23 cellular contexts compared by ENCODE assay signal in genomic region chr10:3427316-3427715, GRCh38.
DNase-seq lines count a peak whose midpoint lies in the region; ATAC-seq and TF ChIP-seq lines count a peak whose summit lies in the region.
"Had no signal": no experiment of that assay in that cellular context is flagged by ENCODE, and none has a peak within 500 bp of the region (broad histone marks: within the 10 kb centered on the region; RNA-seq: fewer than 3 reads in every experiment).

No MANE protein-coding gene starts in this region.

- H3K4me2 ChIP-seq in PC-9 (0 out of 2 replicates have a peak overlapping the region, but pooled peaks have one; percentile 73), skeletal muscle satellite cell (ENCODE audit: low read length) (peak overlapping the region; percentile 40)

- no peak for TF ChIP-seq CTCF in PC-9 (conservative IDR thresholded peaks at IDR 0.05)
- TF ChIP-seq CTCF in fibroblast of villous mesenchyme (IDR thresholded peaks at IDR 0.05; ENCODE audit: insufficient read depth, low read depth, low read length), result no peak

- H3K4me1 ChIP-seq in PC-9 (replicated peaks; ENCODE audit: insufficient read depth), result peaks cover 39% of the 10 kb centered on the region
- peaks cover 42% of the 10 kb centered on the region for H3K4me1 ChIP-seq in skeletal muscle satellite cell (ENCODE audit: control insufficient read depth, insufficient read depth, low read length)
- H3K4me1 ChIP-seq: SJCRH30 had no signal

- no peak overlapping the region for H3K4me3 ChIP-seq in PC-9
- no peak overlapping the region for H3K4me3 ChIP-seq in fibroblast of villous mesenchyme (ENCODE audit: low read depth, low read length)
- H3K4me3 ChIP-seq in skeletal muscle satellite cell (ENCODE audit: low read length), result no peak overlapping the region
- H3K4me3 ChIP-seq: breast epithelium, SJCRH30, upper lobe of left lung had no signal

- ATAC-seq in GM21360 (IDR thresholded peaks at IDR 0.05; ENCODE audit: unreplicated experiment), result no peak

- H3K27me3 ChIP-seq in PC-9 (ENCODE audit: insufficient read depth, low read depth) (no peaks in the 10 kb centered on the region), skeletal muscle satellite cell (ENCODE audit: control insufficient read depth, insufficient read depth, low read length) (no peaks in the 10 kb centered on the region)
- H3K27me3 ChIP-seq: breast epithelium, SJCRH30, upper lobe of left lung had no signal

- POLR2A ChIA-PET in PC-9 (lab: Charles Lee; ENCODE audit: unreplicated experiment), result no interaction called here

- H2AFZ ChIP-seq in PC-9, result no peak overlapping the region

- intact Hi-C loops in PC-9 (cut with micrococcal nuclease; ENCODE audit: unreplicated experiment), result no loop called here

- H3K27ac ChIP-seq in PC-9, result peak overlapping the region; percentile 86; the same call in 1 of the 2 replicates
- H3K27ac ChIP-seq: epithelial cell of prostate, SJCRH30, upper lobe of left lung had no signal

- BruUV-seq in PC-9 (replicated peaks; lab: Mats Ljungman, UMichigan), result no TSS peak

- peaks cover 7% of the 10 kb centered on the region; the same call in 1 of the 2 replicates for H3F3A ChIP-seq in PC-9 (ENCODE audit: insufficient read depth, low read depth)

- no peaks in the 10 kb centered on the region for H4K20me1 ChIP-seq in PC-9 (ENCODE audit: insufficient read depth)

- no peaks in the 10 kb centered on the region for H3K79me2 ChIP-seq in PC-9 (ENCODE audit: low read depth)

- H3K9ac ChIP-seq in skeletal muscle satellite cell (ENCODE audit: low read depth, low read length), result peak overlapping the region; percentile 36

- CTCF ChIA-PET in PC-9 (lab: Charles Lee), result no interaction called here

- DNase-seq in ELR (ENCODE audit: low read depth) (peak; percentile 21), PC-9 (no peak), fibroblast of villous mesenchyme (ENCODE audit: low read depth) (peak; percentile 64), HUDEP-2 (lab: John Stamatoyannopoulos, UW; ENCODE audit: unreplicated experiment in 76 of 76) (no peak)
- no peak for DNase-seq in stimulated activated CD4-positive, alpha-beta T cell treated with anti-CD3 and anti-CD28 coated beads, Interleukin-12 subunit alpha, Interleukin-12 subunit beta, amount 100 ng/mL, for 4 hours
- DNase-seq: activated CD4-positive, alpha-beta memory T cell treated with anti-CD3 and anti-CD28 coated beads, Interleukin-2, amount 10 ng/mL, durations not matched to agents 7 days and 5 days; activated CD4-positive, CD25-positive, alpha-beta regulatory T cell treated with anti-CD3 and anti-CD28 coated beads, Interleukin-2, amount 50 U/mL, for 72 hours; activated CD8-positive, alpha-beta memory T cell treated with anti-CD3 and anti-CD28 coated beads, Interleukin-2, amount 50 U/mL, for 48 hours; activated naive CD4-positive, alpha-beta T cell treated with anti-CD3 and anti-CD28 coated beads, Interleukin-2, amount 50 U/mL, for 16 hours; amniotic stem cell; effector CD8-positive, alpha-beta T cell; KG1; mesendoderm; naive B cell; NCI-H1417; NCI-H2081; NCI-H345; upper lobe of left lung had no signal

- no peaks in the 10 kb centered on the region for H3K9me3 ChIP-seq in PC-9 (ENCODE audit: insufficient read depth, low read depth)
- H3K9me3 ChIP-seq in skeletal muscle satellite cell (replicated peaks; ENCODE audit: low read length), result no peaks in the 10 kb centered on the region
- H3K9me3 ChIP-seq: breast epithelium, SJCRH30, upper lobe of left lung had no signal

- no peaks in the 10 kb centered on the region for H3K9me2 ChIP-seq in PC-9 (ENCODE audit: insufficient read depth)

- no peaks in the 10 kb centered on the region for H3K36me3 ChIP-seq in PC-9 (ENCODE audit: low read depth)
- no peaks in the 10 kb centered on the region for H3K36me3 ChIP-seq in skeletal muscle satellite cell (ENCODE audit: insufficient read depth, low read length)
- H3K36me3 ChIP-seq: breast epithelium, SJCRH30, upper lobe of left lung had no signal

Comparison
In these comparisons a context has a peak if more than half of its experiments do, and no peak if none do; other contexts are left out.
1. DNase-seq: peak in ELR (single experiment) and fibroblast of villous mesenchyme (single experiment); none in PC-9 (0 of 2), stimulated activated CD4-positive, alpha-beta T cell treated with anti-CD3 and anti-CD28 coated beads, Interleukin-12 subunit alpha, Interleukin-12 subunit beta, amount 100 ng/mL, for 4 hours (single experiment) and HUDEP-2 (0 of 76).